Comparison of ENCODE assay signal across 8 cellular contexts in the genomic region with DNA sequence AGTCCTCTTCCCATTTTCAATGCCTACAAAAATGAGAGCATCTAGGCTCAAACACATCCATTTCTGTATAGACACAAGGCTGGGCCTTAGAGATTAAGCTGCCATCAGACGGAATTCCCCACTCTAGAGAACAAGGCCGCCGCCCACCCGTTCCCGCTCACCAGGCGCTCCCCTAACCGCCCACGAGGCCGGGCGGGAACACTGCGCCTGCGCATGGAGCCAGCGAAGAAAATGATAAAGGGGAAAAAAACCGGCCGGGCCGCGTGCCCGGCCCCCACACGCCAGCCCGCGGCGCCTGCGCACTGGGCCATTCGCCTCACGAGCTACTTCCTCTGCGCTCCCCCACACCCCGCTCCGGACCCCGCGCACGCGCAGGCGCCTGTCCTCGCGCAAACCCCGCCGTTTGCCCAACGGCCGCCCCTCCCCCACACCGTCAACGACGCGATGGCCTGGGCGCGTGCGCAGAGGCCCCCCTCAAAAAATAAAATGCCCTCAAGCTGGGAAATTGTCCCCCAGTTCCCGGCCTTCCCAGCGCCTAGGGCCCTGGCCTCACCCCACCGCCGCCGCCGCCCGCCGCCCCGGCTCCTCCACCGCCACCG.
DNase-seq lines count a peak whose midpoint lies in the region; TF ChIP-seq lines count a peak whose summit lies in the region.

No MANE protein-coding gene starts in this region.

- H3K27ac ChIP-seq in SK-N-MC = peak overlapping the region; percentile 100
- H3K27ac ChIP-seq in substantia nigra (ENCODE audit: low read depth, low read length, poor library complexity, severe bottlenecking) = peak overlapping the region; percentile 99

- peak overlapping the region; percentile 100 for H3K9ac ChIP-seq in SK-N-MC (ENCODE audit: insufficient read length)

- peak overlapping the region; percentile 87 for H3K4me3 ChIP-seq in SK-N-MC

- CTCF ChIA-PET in HEK293T (lab: Yijun Ruan, JAX) = interaction anchor here (1.1 kb wide), 1 partner anchor 38 kb away, joined by 3 read pairs; no protein-coding TSS in a partner anchor

- peaks cover 48% of the 10 kb centered on the region for H3K36me3 ChIP-seq in SK-N-MC (ENCODE audit: insufficient read depth, low read length)

- POLR2A ChIA-PET in HEK293T (lab: Yijun Ruan, JAX) = interaction anchor here (0.5 to 1.8 kb wide), 20 partner anchors 11 to 148 kb away, joined by 3 to 23 read pairs (median 4); a partner anchor contains a TSS

- DNase-seq in DMS 273 treated with DMSO at 0.1 percent for 48 hours (lab: John Stamatoyannopoulos, UW) (peak; percentile 89), HEK293T (ENCODE audit: extremely low spot score) (peak; percentile 94), NCI-H1092 treated with DMSO at 0.1 percent for 48 hours (lab: John Stamatoyannopoulos, UW) (peak; percentile 88), SK-N-MC (ENCODE audit: low read depth, low spot score) (peak; percentile 81), germinal center (ENCODE audit: low spot score) (peak; percentile 98), nucleus accumbens (lab: John Stamatoyannopoulos, UW) (peak in 55 of 56 donors; percentile 30 to 96 (median 88)), substantia nigra (lab: John Stamatoyannopoulos, UW) (peak; percentile 48 to 96 (median 87))
- DNase-seq in activated naive CD4-positive, alpha-beta T cell treated with anti-CD3 and anti-CD28 coated beads, Interleukin-2, amount 50 U/mL, for 16 hours = peak; percentile 99

- H3K9me3 ChIP-seq in SK-N-MC (ENCODE audit: low read depth, low read length) = no peaks in the 10 kb centered on the region

TF ChIP-seq in HEK293T, 16 proteins besides CTCF, POLR2A, EP300 and RAD21:
- TF ChIP-seq SUZ12 (IDR thresholded peaks at IDR 0.05) (no peak), L3MBTL2 (conservative IDR thresholded peaks at IDR 0.05) (peak; percentile 96), BHLHE40 (IDR thresholded peaks at IDR 0.05; ENCODE audit: borderline replicate concordance) (no peak)

Comparison
In these comparisons a context has a peak if more than half of its experiments do, and no peak if none do; other contexts are left out.
1. Peak in every context shown above with its lines: DNase-seq, H3K4me3 ChIP-seq and H3K27ac ChIP-seq.